In the genomic region with DNA sequence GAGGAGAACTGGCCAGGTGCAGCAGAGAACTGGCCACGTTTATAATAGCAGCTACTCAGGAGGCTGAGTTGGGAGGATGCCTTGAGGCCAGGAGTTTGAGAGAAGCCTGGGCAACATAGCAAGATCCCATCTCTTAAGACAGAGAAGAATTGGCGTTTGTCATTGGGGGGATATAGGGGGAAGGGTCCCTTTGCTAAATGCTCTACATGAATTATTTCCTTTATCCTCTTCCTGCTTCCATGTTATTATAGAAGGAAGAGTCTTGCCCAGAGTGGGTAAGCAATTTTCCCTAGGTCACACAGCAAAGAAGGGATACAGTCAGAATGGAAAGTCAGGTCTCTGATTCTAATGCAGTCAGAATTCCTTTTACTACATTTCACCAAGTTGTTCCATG, we compare ENCODE assay signal across 20 cellular contexts.
DNase-seq lines count a peak whose midpoint lies in the region; FAIRE-seq and TF ChIP-seq lines count a peak whose summit lies in the region.
"Had no signal": no experiment of that assay in that cellular context is flagged by ENCODE, and none has a peak within 500 bp of the region (broad histone marks: within the 10 kb centered on the region; RNA-seq: fewer than 3 reads in every experiment).

No MANE protein-coding gene starts in this region.

- DNase-seq in coronary artery (ENCODE audit: low spot score) (no peak), tibial artery (no peak), HuH-7.5 (ENCODE audit: low spot score) (no peak), D721Med (ENCODE audit: insufficient read length, low spot score) (no peak)
- no peak for DNase-seq in effector memory CD4-positive, alpha-beta T cell
- DNase-seq: CD4-positive, alpha-beta T cell; COR-L47; DMS 273 treated with DMSO at 0.1 percent for 48 hours; DMS79 treated with DMSO at 0.1 percent for 48 hours; Kasumi-1; MG63; NCI-H1417; NCI-H1694 treated with DMSO at 0.1 percent for 48 hours; NCI-H2081 treated with DMSO at 0.1 percent for 48 hours; NCI-H2171 treated with DMSO at 0.1 percent for 48 hours; NCI-H526 treated with DMSO at 0.1 percent for 48 hours had no signal

- no peaks in the 10 kb centered on the region for H3K36me3 ChIP-seq in HEK293 (ENCODE audit: control insufficient read depth in 2 of 2, insufficient read depth in 1 of 2, low read length in 2 of 2)
- peaks cover 16% of the 10 kb centered on the region for H3K36me3 ChIP-seq in rectal smooth muscle tissue (ENCODE audit: control insufficient read depth, insufficient read depth, low read length)
- H3K36me3 ChIP-seq in tibial artery = peaks cover 31 to 54% (median 33%) of the 10 kb centered on the region in 3 donors
- H3K36me3 ChIP-seq in effector memory CD4-positive, alpha-beta T cell (ENCODE audit: control insufficient read depth, insufficient read depth, low read length) = no peaks in the 10 kb centered on the region
- H3K36me3 ChIP-seq: BLaER1, HAP-1, MG63 had no signal

- POLR2A ChIA-PET in HEK293 (lab: Yijun Ruan, JAX) = no interaction called here

- TF ChIP-seq CTCF in HEK293 (tag by site-specific recombination; IDR thresholded peaks at IDR 0.05) (no peak), coronary artery (IDR thresholded peaks at IDR 0.05) (no peak), tibial artery (IDR thresholded peaks at IDR 0.05) (no peak), D721Med (IDR thresholded peaks at IDR 0.05; ENCODE audit: insufficient read depth, missing control alignments) (no peak)

- FAIRE-seq in D721Med (lab: Jason Lieb, UNC) = no peak

- H3K4me3 ChIP-seq in HEK293 (ENCODE audit: low read depth, low read length) = no peak overlapping the region
- no peak overlapping the region for H3K4me3 ChIP-seq in coronary artery
- H3K4me3 ChIP-seq in rectal smooth muscle tissue (ENCODE audit: low read length) = no peak overlapping the region
- H3K4me3 ChIP-seq in tibial artery = no peak overlapping the region
- H3K4me3 ChIP-seq in effector memory CD4-positive, alpha-beta T cell (ENCODE audit: insufficient read depth, low read depth, low read length, poor library complexity, severe bottlenecking) = no peak overlapping the region
- H3K4me3 ChIP-seq: BLaER1, HAP-1, MG63 had no signal

- CTCF ChIA-PET in HEK293 (lab: Yijun Ruan, JAX) = interaction anchor here (0.7 to 1.5 kb wide), 2 partner anchors 9 to 22 kb away, joined by 3 to 6 read pairs; no protein-coding TSS in a partner anchor

- H3K9me3 ChIP-seq in HEK293 (ENCODE audit: control insufficient read depth, insufficient read depth, low read depth, low read length) (no peaks in the 10 kb centered on the region), tibial artery (no peaks in the 10 kb centered on the region)
- H3K9me3 ChIP-seq in effector memory CD4-positive, alpha-beta T cell (ENCODE audit: control insufficient read depth, low read length) = no peaks in the 10 kb centered on the region
- H3K9me3 ChIP-seq: BLaER1, HAP-1, MG63 had no signal

- H3K9ac ChIP-seq in rectal smooth muscle tissue (ENCODE audit: low read length) = no peak overlapping the region
- H3K9ac ChIP-seq: BLaER1 had no signal

- no peaks in the 10 kb centered on the region for H3K4me1 ChIP-seq in HEK293 (ENCODE audit: control insufficient read depth, insufficient read depth, low read length)
- H3K4me1 ChIP-seq in rectal smooth muscle tissue (ENCODE audit: control insufficient read depth, insufficient read depth, low read length) = peaks cover 34% of the 10 kb centered on the region
- peaks cover 0 to 100% (median 53%) of the 10 kb centered on the region in 4 donors for H3K4me1 ChIP-seq in tibial artery
- H3K4me1 ChIP-seq in effector memory CD4-positive, alpha-beta T cell (ENCODE audit: control insufficient read depth, insufficient read depth, low read length, poor library complexity, severe bottlenecking) = no peaks in the 10 kb centered on the region
- H3K4me1 ChIP-seq: HAP-1 had no signal

- H3K27ac ChIP-seq in HEK293 (ENCODE audit: extremely low read depth, low read depth, low read length) (no peak overlapping the region), coronary artery (peak overlapping the region; percentile 76 to 77), rectal smooth muscle tissue (ENCODE audit: low read depth, low read length) (peak overlapping the region; percentile 38), tibial artery (peak overlapping the region; percentile 58 to 74)
- H3K27ac ChIP-seq in effector memory CD4-positive, alpha-beta T cell (ENCODE audit: insufficient read depth, low read length, poor library complexity, severe bottlenecking) = no peak overlapping the region
- H3K27ac ChIP-seq: BLaER1 had no signal

- H3K27me3 ChIP-seq in rectal smooth muscle tissue (ENCODE audit: control insufficient read depth, insufficient read depth, low read length) (no peaks in the 10 kb centered on the region), tibial artery (no peaks in the 10 kb centered on the region)
- H3K27me3 ChIP-seq in effector memory CD4-positive, alpha-beta T cell (replicated peaks; ENCODE audit: control insufficient read depth, insufficient read depth, low read length, poor library complexity, severe bottlenecking) = no peaks in the 10 kb centered on the region
- H3K27me3 ChIP-seq: BLaER1, MG63 had no signal

- intact Hi-C loops in tibial artery (cut with DNase I; ENCODE audit: low total_unique reads) = no loop called here

TF ChIP-seq in HEK293, 187 proteins besides CTCF, POLR2A, EP300 and RAD21:
- TF ChIP-seq ZNF121 (tag by site-specific recombination; IDR thresholded peaks at IDR 0.05) (peak; percentile 86), HOXC10 (CRISPR knock-in tag; IDR thresholded peaks at IDR 0.05) (no peak), ZNF768 (tag by site-specific recombination; IDR thresholded peaks at IDR 0.05) (peak; percentile 72; the same call in 1 of the 2 replicates)
TF ChIP-seq in HEK293: peak in this region for 2.

Comparison
In these comparisons a context has a peak if more than half of its experiments do, and no peak if none do; other contexts are left out.
1. H3K27ac ChIP-seq: peak in coronary artery (2 of 2), rectal smooth muscle tissue (single experiment) and tibial artery (2 of 2); none in HEK293 (single experiment) and effector memory CD4-positive, alpha-beta T cell (single experiment).